In genomic region chr2:28752608-28752984, GRCh38 we compare ENCODE assay signal across 8 cellular contexts. TPM values are rescaled to one million over a fixed set of nuclear protein-coding genes. Genes with fewer than 3 reads are reported as not detected.
DNase-seq lines count a peak whose midpoint lies in the region; ATAC-seq, FAIRE-seq and TF ChIP-seq lines count a peak whose summit lies in the region.

No MANE protein-coding gene starts in this region.

- peak overlapping the region; percentile 97 for H3K9ac ChIP-seq in HUES48 (ENCODE audit: low read depth, low read length)

- peak overlapping the region; percentile 96 for H3K27ac ChIP-seq in HUES48 (ENCODE audit: low read depth, low read length)
- H3K27ac ChIP-seq in breast epithelium: peak overlapping the region; percentile 100
- peak overlapping the region; percentile 96 for H3K27ac ChIP-seq in mesodermal cell (ENCODE audit: low read depth, low read length, severe bottlenecking)

- H3K9me3 ChIP-seq in HUES48 (ENCODE audit: control insufficient read depth, insufficient read depth, low read length) (no peaks in the 10 kb centered on the region), breast epithelium (no peaks in the 10 kb centered on the region), mesodermal cell (ENCODE audit: control insufficient read depth, low read length) (no peaks in the 10 kb centered on the region)

- TF ChIP-seq CTCF in breast epithelium (IDR thresholded peaks at IDR 0.05): no peak
- TF ChIP-seq CTCF in D721Med (IDR thresholded peaks at IDR 0.05; ENCODE audit: insufficient read depth, missing control alignments): no peak

- DNase-seq in Ammon's horn (ENCODE audit: low spot score): peak; percentile 10
- no peak for DNase-seq in breast epithelium (ENCODE audit: low spot score in 2 of 2)
- no peak for DNase-seq in posterior vena cava (ENCODE audit: low spot score)
- DNase-seq in H54 (ENCODE audit: insufficient read length, low spot score): no peak
- DNase-seq in D721Med (ENCODE audit: insufficient read length, low spot score): no peak

- H3K36me3 ChIP-seq in HUES48 (ENCODE audit: control insufficient read depth, insufficient read depth, low read length): peaks cover 6% of the 10 kb centered on the region; the same call in 1 of the 2 replicates
- H3K36me3 ChIP-seq in breast epithelium: no peaks in the 10 kb centered on the region
- H3K36me3 ChIP-seq in mesodermal cell (ENCODE audit: control insufficient read depth, insufficient read depth, low read length): peaks cover 5% of the 10 kb centered on the region

- ATAC-seq in HG02852 (IDR thresholded peaks at IDR 0.05; ENCODE audit: unreplicated experiment): no peak

- intact Hi-C loops in breast epithelium (cut with DNase I; ENCODE audit: low total_unique reads): loop anchor here (5.0 kb wide), 1 partner anchor 155 kb away; no protein-coding TSS in a partner anchor
- intact Hi-C loops in posterior vena cava (cut with DNase I): loop anchor here in 1 of 2 donors (2.0 to 5.0 kb wide), 2 partner anchors 160 to 186 kb away; no protein-coding TSS in a partner anchor

- peak overlapping the region; percentile 81 for H3K4me3 ChIP-seq in HUES48 (ENCODE audit: low read depth, low read length)
- H3K4me3 ChIP-seq in breast epithelium: peak overlapping the region; percentile 93 to 97 (median 97)
- peak overlapping the region; percentile 89 for H3K4me3 ChIP-seq in mesodermal cell (ENCODE audit: extremely low read depth, insufficient read depth, low read length, poor library complexity, severe bottlenecking)

- H3K4me1 ChIP-seq in HUES48 (ENCODE audit: control insufficient read depth, insufficient read depth, low read length) (peaks cover 31% of the 10 kb centered on the region), breast epithelium (peaks cover 0 to 14% of the 10 kb centered on the region in 2 donors), mesodermal cell (ENCODE audit: control insufficient read depth, insufficient read depth, low read length, poor library complexity, severe bottlenecking) (peaks cover 11% of the 10 kb centered on the region)

- WGBS in mesodermal cell (ENCODE audit: insufficient coverage in 2 of 2), 2 experiments: 0% methylated on average over 4 of the region's 9 CpGs

- FAIRE-seq in H54 (lab: Jason Lieb, UNC) (no peak), D721Med (lab: Jason Lieb, UNC) (no peak)

- no peak for TF ChIP-seq POLR2A in breast epithelium (IDR thresholded peaks at IDR 0.05)
- no peak for TF ChIP-seq POLR2A in H54 (IDR thresholded peaks at IDR 0.05; ENCODE audit: low read depth, low read length)

- H3K27me3 ChIP-seq in HUES48 (ENCODE audit: control insufficient read depth, insufficient read depth, low read length) (no peaks in the 10 kb centered on the region), breast epithelium (no peaks in the 10 kb centered on the region)

RNA-seq across cellular contexts. Expression of gene PPP1CB, which starts 1.0 kb away (rescaled TPM):
- total RNA-seq in breast epithelium: 100 to 1,000 TPM; 189 to 294 (median 289) TPM
- polyA plus RNA-seq in mesodermal cell (2013, experiment 1 of 2): 101 TPM
- 105 TPM for polyA plus RNA-seq in mesodermal cell (2013, experiment 2 of 2)
- total RNA-seq in posterior vena cava: 100 to 1,000 TPM; 429 to 446 TPM

RNA-seq across cellular contexts. Expression of gene SPDYA, which starts 58.0 kb away (rescaled TPM):
- 1 to 10 TPM in 2 of 3 donors, under 1 TPM in 1; 0.98 to 4.2 (median 1.8) TPM for total RNA-seq in breast epithelium
- not detected for polyA plus RNA-seq in mesodermal cell (2013, experiment 1 of 2)
- polyA plus RNA-seq in mesodermal cell (2013, experiment 2 of 2): not detected
- 1 to 10 TPM in 1 of 2 donors, under 1 TPM in 1; 0.86 to 1.7 TPM for total RNA-seq in posterior vena cava
